ENCODE assay signal across 1 cellular context in genomic region chr13:51576754-51577153, GRCh38.
TF ChIP-seq lines count a peak whose summit lies in the region.

No MANE protein-coding gene starts in this region.

TF ChIP-seq in GM23338, 12 proteins besides CTCF, POLR2A, EP300 and RAD21:
- TF ChIP-seq ZNF462 (CRISPR knock-in tag; IDR thresholded peaks at IDR 0.05) (no peak), ZNF114 (CRISPR knock-in tag; IDR thresholded peaks at IDR 0.05) (no peak), CREB1 (CRISPR knock-in tag; IDR thresholded peaks at IDR 0.05; ENCODE audit: low read depth) (no peak), ZNF331 (CRISPR knock-in tag; IDR thresholded peaks at IDR 0.05; ENCODE audit: low read depth) (no peak), STAT1 (IDR thresholded peaks at IDR 0.05; ENCODE audit: unreplicated experiment) (no peak), ETS1 (IDR thresholded peaks at IDR 0.05) (no peak), POLR2AphosphoS5 (IDR thresholded peaks at IDR 0.05; ENCODE audit: low read depth) (no peak)
TF ChIP-seq in GM23338: peak in this region for 0.
